In genomic region chr2:109208071-109208950, GRCh38 we compare ENCODE assay signal across 11 cellular contexts.
A peak's percentile ranks its signal among the peaks of the same experiment; 100 is the strongest.
DNase-seq lines count a peak whose midpoint lies in the region; ATAC-seq and TF ChIP-seq lines count a peak whose summit lies in the region.
"Had no signal": no experiment of that assay in that cellular context is flagged by ENCODE, and none has a peak within 500 bp of the region (broad histone marks: within the 10 kb centered on the region; RNA-seq: fewer than 3 reads in every experiment).

No MANE protein-coding gene starts in this region.

- no peak overlapping the region for H3K27ac Mint-ChIP-seq in activated CD4-positive, alpha-beta T cell treated with anti-CD3 and anti-CD28 coated beads, Interleukin-2, amount 10 ng/mL, durations not matched to agents 7 days and 5 days
- H3K27ac Mint-ChIP-seq: memory B cell had no signal

- peak; percentile 24 for DNase-seq in activated CD4-positive, alpha-beta T cell treated with anti-CD3 and anti-CD28 coated beads, Interleukin-2, amount 10 ng/mL, durations not matched to agents 7 days and 5 days
- DNase-seq in activated CD4-positive, alpha-beta T cell treated with anti-CD3 and anti-CD28 coated beads, Interleukin-2, amount 50 U/mL, for 1 hour: no peak
- DNase-seq in IMR-90 (peak; percentile 92), brain pericyte (ENCODE audit: low read depth, low spot score) (peak; percentile 64), trophoblast cell (no peak), erythroblast (lab: John Stamatoyannopoulos, UW) (no peak), AG08396 (ENCODE audit: low spot score) (no peak)
- no peak for DNase-seq in stimulated activated CD4-positive, alpha-beta T cell treated with anti-CD3 and anti-CD28 coated beads, Interleukin-1b, Interleukin-23, amount 100 ng/mL, for 48 hours
- DNase-seq: NCI-H187 had no signal

- no peak for TF ChIP-seq CTCF in IMR-90 (conservative IDR thresholded peaks at IDR 0.05; ENCODE audit: low read depth, low read length)

- H3K36me3 ChIP-seq in IMR-90 (ENCODE audit: control insufficient read depth, insufficient read depth, low read length) (no peaks in the 10 kb centered on the region), trophoblast cell (ENCODE audit: control insufficient read depth in 1 of 2, insufficient read depth in 2 of 2, low read length in 2 of 2) (no peaks in the 10 kb centered on the region)
- H3K36me3 ChIP-seq: BLaER1 had no signal

- POLR2A ChIA-PET in activated CD4-positive, alpha-beta T cell treated with anti-CD3 and anti-CD28 coated beads, Interleukin-2, amount 10 ng/mL, durations not matched to agents 7 days and 5 days (lab: Charles Lee): no interaction called here
- POLR2A ChIA-PET in IMR-90 (lab: Charles Lee; ENCODE audit: unreplicated experiment): no interaction called here

- no peaks in the 10 kb centered on the region for H3K9me3 Mint-ChIP-seq in activated CD4-positive, alpha-beta T cell treated with anti-CD3 and anti-CD28 coated beads, Interleukin-2, amount 10 ng/mL, durations not matched to agents 7 days and 5 days
- H3K9me3 Mint-ChIP-seq: memory B cell had no signal

- intact Hi-C loops in IMR-90 (cut with micrococcal nuclease): no loop called here

- H3K18ac ChIP-seq in IMR-90 (ENCODE audit: low read depth, low read length) (peak overlapping the region; percentile 26; the same call in 1 of the 2 replicates), trophoblast cell (ENCODE audit: low read length) (no peak overlapping the region)

- H3K9ac ChIP-seq in IMR-90 (ENCODE audit: low read depth, low read length): no peak overlapping the region
- peak overlapping the region; percentile 39 for H3K9ac ChIP-seq in trophoblast cell (ENCODE audit: low read length)
- H3K9ac ChIP-seq: BLaER1 had no signal

- no peaks in the 10 kb centered on the region for H3K9me3 ChIP-seq in IMR-90 (ENCODE audit: control insufficient read depth, insufficient read depth, low read length)
- H3K9me3 ChIP-seq in trophoblast cell (ENCODE audit: insufficient read depth, low read depth, low read length): no peaks in the 10 kb centered on the region
- H3K9me3 ChIP-seq: BLaER1 had no signal

- WGBS in IMR-90 (ENCODE audit: extremely low coverage in 2 of 2, insufficient read length in 1 of 2), 2 experiments: no CpG with 5 or more reads among the region's 3 CpGs
- no CpG with 5 or more reads among the region's 3 CpGs for WGBS in trophoblast cell (ENCODE audit: extremely low coverage, insufficient coverage, insufficient read length)

- no peak for ATAC-seq in IMR-90 (ENCODE audit: low read depth)

- H3K4me3 Mint-ChIP-seq in activated CD4-positive, alpha-beta T cell treated with anti-CD3 and anti-CD28 coated beads, Interleukin-2, amount 10 ng/mL, durations not matched to agents 7 days and 5 days: no peak overlapping the region
- H3K4me3 Mint-ChIP-seq: memory B cell had no signal

- no TSS peak for BruUV-seq in IMR-90 (replicated peaks; lab: Mats Ljungman, UMichigan)

- H4K8ac ChIP-seq in IMR-90 (ENCODE audit: low read depth in 2 of 2, low read length in 2 of 2) (peak overlapping the region in 1 of 2 experiments; percentile 42; a peak in 1 of 4 replicates), trophoblast cell (ENCODE audit: low read depth, low read length) (no peak overlapping the region)

- H2BK12ac ChIP-seq in trophoblast cell (ENCODE audit: low read length): no peak overlapping the region

- H3K36me3 Mint-ChIP-seq in activated CD4-positive, alpha-beta T cell treated with anti-CD3 and anti-CD28 coated beads, Interleukin-2, amount 10 ng/mL, durations not matched to agents 7 days and 5 days (ENCODE audit: low read depth): no peaks in the 10 kb centered on the region
- H3K36me3 Mint-ChIP-seq: memory B cell had no signal

- peak overlapping the region; percentile 93; the same call in 1 of the 3 replicates for H2BK15ac ChIP-seq in IMR-90 (ENCODE audit: low read depth, low read length)

- TF ChIP-seq POLR2A in IMR-90 (IDR thresholded peaks at IDR 0.05; ENCODE audit: low read depth, low read length): no peak
- TF ChIP-seq POLR2A in erythroblast (IDR thresholded peaks at IDR 0.05; ENCODE audit: low read length): no peak

- H4K91ac ChIP-seq in IMR-90 (ENCODE audit: insufficient read depth, low read depth, low read length) (peak overlapping the region; percentile 88), trophoblast cell (ENCODE audit: low read depth, low read length) (no peak overlapping the region)

- H3K14ac ChIP-seq in IMR-90 (replicated peaks; ENCODE audit: low read depth, low read length) (0 out of 2 replicates have a peak overlapping the region, but pooled peaks have one; percentile 24), trophoblast cell (ENCODE audit: low read length) (no peak overlapping the region)

- H3K4me1 Mint-ChIP-seq in activated CD4-positive, alpha-beta T cell treated with anti-CD3 and anti-CD28 coated beads, Interleukin-2, amount 10 ng/mL, durations not matched to agents 7 days and 5 days: peaks cover 7% of the 10 kb centered on the region
- H3K4me1 Mint-ChIP-seq: memory B cell had no signal

- CTCF ChIA-PET in activated CD4-positive, alpha-beta T cell treated with anti-CD3 and anti-CD28 coated beads, Interleukin-2, amount 10 ng/mL, durations not matched to agents 7 days and 5 days (lab: Charles Lee): interaction anchor here (1.0 to 1.4 kb wide), 3 partner anchors 13 to 53 kb away, joined by 3 to 4 read pairs (median 3); no protein-coding TSS in a partner anchor
- CTCF ChIA-PET in IMR-90 (lab: Yijun Ruan, JAX): no interaction called here

- H3K4me1 ChIP-seq in IMR-90 (ENCODE audit: control insufficient read depth, insufficient read depth, low read length) (peaks cover 22% of the 10 kb centered on the region), trophoblast cell (ENCODE audit: control insufficient read depth in 1 of 2, insufficient read depth in 2 of 2, low read length in 2 of 2) (peaks cover 0 to 3% of the 10 kb centered on the region in 2 experiments)

- in situ Hi-C loops in IMR-90 (cut with MboI; ENCODE audit: low sequenced_read_pairs): no loop called here

- H2BK5ac ChIP-seq in IMR-90 (ENCODE audit: low read depth, low read length, poor library complexity, severe bottlenecking) (peak overlapping the region; percentile 95), trophoblast cell (ENCODE audit: low read depth, low read length, poor library complexity) (no peak overlapping the region)

- H3K4ac ChIP-seq in IMR-90 (ENCODE audit: low read depth, low read length) (peak overlapping the region; percentile 73), trophoblast cell (ENCODE audit: low read depth, low read length) (no peak overlapping the region)

- peaks cover 78% of the 10 kb centered on the region for H4K20me1 ChIP-seq in IMR-90 (ENCODE audit: insufficient read depth, low read length)

- H3K27me3 Mint-ChIP-seq in activated CD4-positive, alpha-beta T cell treated with anti-CD3 and anti-CD28 coated beads, Interleukin-2, amount 10 ng/mL, durations not matched to agents 7 days and 5 days: peaks cover 75% of the 10 kb centered on the region

- H2AK5ac ChIP-seq in IMR-90 (ENCODE audit: low read depth, low read length): peak overlapping the region; percentile 99; the same call in 1 of the 2 replicates
- H2AK5ac ChIP-seq in trophoblast cell (ENCODE audit: low read length): no peak overlapping the region

- H2BK120ac ChIP-seq in IMR-90 (ENCODE audit: low read depth, low read length) (peak overlapping the region; percentile 38; the same call in 1 of the 2 replicates), trophoblast cell (ENCODE audit: insufficient read depth, low read length, poor library complexity) (no peak overlapping the region)

- H3K4me2 ChIP-seq in IMR-90 (ENCODE audit: low read depth, low read length): no peak overlapping the region
- H3K4me2 ChIP-seq in trophoblast cell (ENCODE audit: low read length): no peak overlapping the region
- H3K4me2 ChIP-seq: BLaER1 had no signal

- H3K79me2 ChIP-seq in trophoblast cell (ENCODE audit: control insufficient read depth, insufficient read depth, low read length, poor library complexity): no peaks in the 10 kb centered on the region

- H3K9me1 ChIP-seq in IMR-90 (ENCODE audit: insufficient read depth, low read length): peaks cover 41% of the 10 kb centered on the region

- peak overlapping the region; percentile 56 for H2BK20ac ChIP-seq in IMR-90 (ENCODE audit: low read depth, low read length)

- H3K27ac ChIP-seq in IMR-90 (ENCODE audit: insufficient read depth, low read length): peak overlapping the region; percentile 87; the same call in 1 of the 2 replicates
- H3K27ac ChIP-seq in trophoblast cell (ENCODE audit: low read depth, low read length): no peak overlapping the region
- H3K27ac ChIP-seq: BLaER1 had no signal

- H2AK9ac ChIP-seq in IMR-90 (replicated peaks; ENCODE audit: low read depth, low read length, poor library complexity): peak overlapping the region; percentile 97

- H3K27me3 ChIP-seq in IMR-90 (ENCODE audit: control insufficient read depth, insufficient read depth, low read length) (no peaks in the 10 kb centered on the region), trophoblast cell (ENCODE audit: insufficient read depth, low read length) (no peaks in the 10 kb centered on the region)

- no peak overlapping the region for H3K56ac ChIP-seq in IMR-90 (ENCODE audit: extremely low read depth, insufficient read depth, low read length)

- H2AFZ ChIP-seq in IMR-90 (replicated peaks; ENCODE audit: low read length, poor library complexity) (no peak overlapping the region), trophoblast cell (ENCODE audit: insufficient read depth, low read length, poor library complexity) (no peak overlapping the region)

- H3K23ac ChIP-seq in IMR-90 (ENCODE audit: low read depth, low read length) (no peak overlapping the region), trophoblast cell (ENCODE audit: low read length) (no peak overlapping the region)

- H4K12ac ChIP-seq in trophoblast cell (ENCODE audit: low read depth, low read length): no peak overlapping the region

- H3K79me1 ChIP-seq in IMR-90 (ENCODE audit: low read depth in 1 of 2, low read length in 2 of 2): peaks cover 37 to 91% of the 10 kb centered on the region in 2 experiments
- no peaks in the 10 kb centered on the region for H3K79me1 ChIP-seq in trophoblast cell (ENCODE audit: low read length)

- H4K5ac ChIP-seq in IMR-90 (ENCODE audit: low read depth, low read length): peak overlapping the region; percentile 96; the same call in 1 of the 2 replicates

- TF ChIP-seq RAD21 in IMR-90 (IDR thresholded peaks at IDR 0.05; ENCODE audit: low read length): no peak

- dilution Hi-C loops in IMR-90 (cut with HindIII; ENCODE audit: low sequenced_read_pairs, unreplicated experiment): no loop called here

- no peak overlapping the region for H3K4me3 ChIP-seq in IMR-90 (ENCODE audit: insufficient read depth, low read depth, low read length)
- H3K4me3 ChIP-seq in trophoblast cell (ENCODE audit: low read depth, low read length): no peak overlapping the region
- H3K4me3 ChIP-seq: BLaER1 had no signal

TF ChIP-seq in IMR-90, 13 proteins besides CTCF, POLR2A, EP300 and RAD21 (continues in another document):
- no peak for TF ChIP-seq RCOR1 (IDR thresholded peaks at IDR 0.05; ENCODE audit: insufficient replicate concordance, low read length)
- TF ChIP-seq FOS (IDR thresholded peaks at IDR 0.05; ENCODE audit: low read depth, low read length): no peak
- no peak for TF ChIP-seq RFX5 (IDR thresholded peaks at IDR 0.05; ENCODE audit: low read depth, low read length)
- no peak for TF ChIP-seq SMC3 (IDR thresholded peaks at IDR 0.05; ENCODE audit: low read depth, low read length)
- no peak for TF ChIP-seq MAFK (IDR thresholded peaks at IDR 0.05; ENCODE audit: low read depth, low read length)
- no peak for TF ChIP-seq MXI1 (IDR thresholded peaks at IDR 0.05; ENCODE audit: borderline replicate concordance, low read depth, low read length)

Comparison
In these comparisons a context has a peak if more than half of its experiments do, and no peak if none do; other contexts are left out.
1. DNase-seq: peak in activated CD4-positive, alpha-beta T cell treated with anti-CD3 and anti-CD28 coated beads, Interleukin-2, amount 10 ng/mL, durations not matched to agents 7 days and 5 days (single experiment), IMR-90 (single experiment) and brain pericyte (single experiment); none in activated CD4-positive, alpha-beta T cell treated with anti-CD3 and anti-CD28 coated beads, Interleukin-2, amount 50 U/mL, for 1 hour (single experiment), trophoblast cell (0 of 2), erythroblast (0 of 2), AG08396 (single experiment) and stimulated activated CD4-positive, alpha-beta T cell treated with anti-CD3 and anti-CD28 coated beads, Interleukin-1b, Interleukin-23, amount 100 ng/mL, for 48 hours (single experiment).